14 cellular contexts compared by ENCODE assay signal in genomic region chr3:189122526-189123205, GRCh38. TPM values are rescaled to one million over a fixed set of nuclear protein-coding genes. Genes with fewer than 3 reads are reported as not detected.
DNase-seq lines count a peak whose midpoint lies in the region; ATAC-seq and TF ChIP-seq lines count a peak whose summit lies in the region.
"Had no signal": no experiment of that assay in that cellular context is flagged by ENCODE, and none has a peak within 500 bp of the region (broad histone marks: within the 10 kb centered on the region; RNA-seq: fewer than 3 reads in every experiment).

No MANE protein-coding gene starts in this region.

- peaks cover 15% of the 10 kb centered on the region for H3K9me3 Mint-ChIP-seq in activated CD8-positive, alpha-beta memory T cell treated with anti-CD3 and anti-CD28 coated beads, Interleukin-2, amount 10 ng/mL, durations not matched to agents 7 days and 5 days (ENCODE audit: low read depth)

- peak; percentile 55 for ATAC-seq in activated CD8-positive, alpha-beta memory T cell treated with anti-CD3 and anti-CD28 coated beads, Interleukin-2, amount 10 ng/mL, durations not matched to agents 7 days and 5 days
- ATAC-seq in GM21381 (IDR thresholded peaks at IDR 0.05; ENCODE audit: unreplicated experiment) (no peak), GM21619 (IDR thresholded peaks at IDR 0.05; ENCODE audit: unreplicated experiment) (no peak)
- ATAC-seq: A549 had no signal

- peaks cover 46% of the 10 kb centered on the region for H3K4me1 Mint-ChIP-seq in activated CD8-positive, alpha-beta memory T cell treated with anti-CD3 and anti-CD28 coated beads, Interleukin-2, amount 10 ng/mL, durations not matched to agents 7 days and 5 days

- intact Hi-C loops in tibial artery (cut with DNase I; ENCODE audit: low total_unique reads), result no loop called here

- CTCF ChIA-PET in activated CD8-positive, alpha-beta memory T cell treated with anti-CD3 and anti-CD28 coated beads, Interleukin-2, amount 10 ng/mL, durations not matched to agents 7 days and 5 days (lab: Charles Lee), result interaction anchor here (0.6 to 6.6 kb wide), 7 partner anchors 9 to 1383 kb away, joined by 3 to 44 read pairs (median 8); no protein-coding TSS in a partner anchor

- H3K4me3 ChIP-seq in duodenal mucosa (ENCODE audit: low read depth in 1 of 2, low read length in 2 of 2), result peak overlapping the region; percentile 14 to 17
- peak overlapping the region in 1 of 2 donors; percentile 25 for H3K4me3 ChIP-seq in muscle layer of colon (ENCODE audit: low read depth in 1 of 2, low read length in 2 of 2)
- H3K4me3 ChIP-seq in tibial artery, result peak overlapping the region; percentile 1 to 25
- H3K4me3 ChIP-seq: A549 had no signal

- no peak for TF ChIP-seq CTCF in tibial artery (IDR thresholded peaks at IDR 0.05)

- H3K36me3 ChIP-seq in duodenal mucosa (ENCODE audit: control insufficient read depth in 1 of 2, insufficient read depth in 2 of 2, low read length in 2 of 2) (no peaks in the 10 kb centered on the region), muscle layer of colon (ENCODE audit: insufficient read depth, low read length) (no peaks in the 10 kb centered on the region), tibial artery (no peaks in the 10 kb centered on the region)

- H3K9me3 ChIP-seq in duodenal mucosa (ENCODE audit: control insufficient read depth in 1 of 2, low read length in 2 of 2) (peaks cover 0 to 8% of the 10 kb centered on the region in 2 donors), muscle layer of colon (ENCODE audit: low read length) (no peaks in the 10 kb centered on the region), tibial artery (no peaks in the 10 kb centered on the region)
- H3K9me3 ChIP-seq: A549 had no signal

- H3K9ac ChIP-seq in duodenal mucosa (ENCODE audit: low read depth in 1 of 2, low read length in 2 of 2) (no peak overlapping the region), muscle layer of colon (ENCODE audit: low read length) (no peak overlapping the region)

- no peak for DNase-seq in activated CD8-positive, alpha-beta memory T cell treated with anti-CD3 and anti-CD28 coated beads, Interleukin-2, amount 10 ng/mL, durations not matched to agents 7 days and 5 days
- DNase-seq in activated CD8-positive, alpha-beta memory T cell treated with anti-CD3 and anti-CD28 coated beads, Interleukin-2, amount 50 U/mL, for 48 hours, result no peak
- no peak for DNase-seq in tibial artery
- no peak for DNase-seq in DMS 273 (lab: John Stamatoyannopoulos, UW; ENCODE audit: unreplicated experiment)
- DNase-seq: effector CD8-positive, alpha-beta T cell; GOT3; MV-4-11 had no signal

- H3K27me3 ChIP-seq in duodenal mucosa (ENCODE audit: control insufficient read depth in 1 of 2, insufficient read depth in 2 of 2, low read length in 2 of 2) (no peaks in the 10 kb centered on the region), muscle layer of colon (ENCODE audit: control insufficient read depth in 1 of 2, insufficient read depth in 2 of 2, low read length in 2 of 2) (no peaks in the 10 kb centered on the region), tibial artery (no peaks in the 10 kb centered on the region)

- H3K36me3 Mint-ChIP-seq in activated CD8-positive, alpha-beta memory T cell treated with anti-CD3 and anti-CD28 coated beads, Interleukin-2, amount 10 ng/mL, durations not matched to agents 7 days and 5 days, result peaks cover 32% of the 10 kb centered on the region

- H3K4me1 ChIP-seq in duodenal mucosa (ENCODE audit: control insufficient read depth in 1 of 2, insufficient read depth in 2 of 2, low read length in 2 of 2) (peaks cover 0 to 17% of the 10 kb centered on the region in 2 donors), muscle layer of colon (ENCODE audit: insufficient read depth, low read length) (peaks cover 30% of the 10 kb centered on the region), tibial artery (peaks cover 0 to 69% (median 29%) of the 10 kb centered on the region in 4 donors)
- H3K4me1 ChIP-seq: A549 had no signal

- H3K27me3 Mint-ChIP-seq in activated CD8-positive, alpha-beta memory T cell treated with anti-CD3 and anti-CD28 coated beads, Interleukin-2, amount 10 ng/mL, durations not matched to agents 7 days and 5 days, result no peaks in the 10 kb centered on the region
- H3K27me3 Mint-ChIP-seq: activated naive CD8-positive, alpha-beta T cell had no signal

- H3K4me3 Mint-ChIP-seq in activated CD8-positive, alpha-beta memory T cell treated with anti-CD3 and anti-CD28 coated beads, Interleukin-2, amount 10 ng/mL, durations not matched to agents 7 days and 5 days, result peak overlapping the region; percentile 77
- H3K4me3 Mint-ChIP-seq: T-helper 1 cell treated with Interleukin-12 subunit alpha and Interleukin-12 subunit beta and Interleukin-4 antibody, amounts not matched to agents 30 μg/mL and 1 μg/mL, for 36 hours had no signal

- peak overlapping the region; percentile 95 for H3K27ac Mint-ChIP-seq in activated CD8-positive, alpha-beta memory T cell treated with anti-CD3 and anti-CD28 coated beads, Interleukin-2, amount 10 ng/mL, durations not matched to agents 7 days and 5 days
- H3K27ac Mint-ChIP-seq: activated naive CD8-positive, alpha-beta T cell; T-helper 1 cell treated with Interleukin-12 subunit alpha and Interleukin-12 subunit beta and Interleukin-4 antibody, amounts not matched to agents 30 μg/mL and 1 μg/mL, for 36 hours had no signal

- H3K27ac ChIP-seq in duodenal mucosa (ENCODE audit: low read depth, low read length) (no peak overlapping the region), muscle layer of colon (ENCODE audit: low read depth, low read length) (peak overlapping the region; percentile 22), tibial artery (peak overlapping the region; percentile 72 to 74)
- H3K27ac ChIP-seq: A549 had no signal

RNA-seq across cellular contexts. Expression of gene TPRG1, which starts 49.1 kb away (rescaled TPM):
- total RNA-seq in activated CD8-positive, alpha-beta memory T cell treated with anti-CD3 and anti-CD28 coated beads, Interleukin-2, amount 10 ng/mL, durations not matched to agents 7 days and 5 days, result 10 to 100 TPM in 1 of 2 experiments, 1 to 10 TPM in 1; 9.7 to 10.5 TPM
